ENCODE assay signal across 1 cellular context in genomic region chr7:89857767-89858166, GRCh38.
TF ChIP-seq lines count a peak whose summit lies in the region.

No MANE protein-coding gene starts in this region.

TF ChIP-seq in HepG2, 621 proteins besides CTCF, POLR2A, EP300 and RAD21 (continued from another document):
- TF ChIP-seq ZNF292 (CRISPR knock-in tag; IDR thresholded peaks at IDR 0.05; ENCODE audit: borderline replicate concordance, low read depth): no peak
- TF ChIP-seq SP1 (IDR thresholded peaks at IDR 0.05): no peak
- TF ChIP-seq SP1 (CRISPR knock-in tag; IDR thresholded peaks at IDR 0.05): no peak
